Comparison of ENCODE assay signal across 8 cellular contexts in genomic region chr11:10455637-10456487, GRCh38. TPM values are rescaled to one million over a fixed set of nuclear protein-coding genes. Genes with fewer than 3 reads are reported as not detected.
DNase-seq lines count a peak whose midpoint lies in the region; TF ChIP-seq lines count a peak whose summit lies in the region.

No MANE protein-coding gene starts in this region.

- H3K14ac ChIP-seq in H9 (ENCODE audit: insufficient read depth, low read length) = peak overlapping the region; percentile 67

- no peaks in the 10 kb centered on the region for H4K20me1 ChIP-seq in H9 (ENCODE audit: control insufficient read depth, insufficient read depth, insufficient read length)

- H3K9ac ChIP-seq in H9 (ENCODE audit: extremely low read depth, insufficient read length, low read length) = no peak overlapping the region

- no peak overlapping the region for H2BK20ac ChIP-seq in H9 (ENCODE audit: low read depth, low read length, poor library complexity, severe bottlenecking)

- H3K36me3 ChIP-seq in adrenal gland (replicated peaks in 1 of 2) (no peaks in the 10 kb centered on the region), spleen (no peaks in the 10 kb centered on the region)

- H4K5ac ChIP-seq in H9 (ENCODE audit: insufficient read length, low read depth, low read length) = no peak overlapping the region

- H3K9me3 ChIP-seq in H9 (ENCODE audit: control insufficient read depth, low read depth, low read length) = no peaks in the 10 kb centered on the region
- H3K9me3 ChIP-seq in adrenal gland (replicated peaks in 1 of 3) = no peaks in the 10 kb centered on the region
- no peaks in the 10 kb centered on the region for H3K9me3 ChIP-seq in spleen

- H3K36me3 Mint-ChIP-seq in H9 (ENCODE audit: insufficient read depth in 1 of 3, low read depth in 3 of 3) = no peaks in the 10 kb centered on the region; a peak in 1 of 7 replicates
- no peaks in the 10 kb centered on the region for H3K36me3 Mint-ChIP-seq in immature natural killer cell

- H3K4me3 Mint-ChIP-seq in H9 = peak overlapping the region; percentile 17 to 60; a peak in 4 of 5 replicates
- peak overlapping the region; percentile 76 to 90 (median 86) for H3K4me3 Mint-ChIP-seq in immature natural killer cell

- H3K27ac ChIP-seq in H9 (ENCODE audit: insufficient read length, low read depth, low read length) (no peak overlapping the region), adrenal gland (peak overlapping the region; percentile 73 to 95 (median 90)), spleen (peak overlapping the region; percentile 66 to 90 (median 84))

- H3K4me1 ChIP-seq in H9 (ENCODE audit: insufficient read depth, low read length) (peaks cover 9% of the 10 kb centered on the region; the same call in 1 of the 2 replicates), adrenal gland (replicated peaks in 1 of 2) (peaks cover 25 to 61% of the 10 kb centered on the region in 2 donors), spleen (peaks cover 36 to 99% (median 81%) of the 10 kb centered on the region in 6 donors)

- no peak overlapping the region for H2BK12ac ChIP-seq in H9 (ENCODE audit: insufficient read length, low read depth, low read length)

- peak overlapping the region; percentile 40 for H3K18ac ChIP-seq in H9 (ENCODE audit: insufficient read length, low read depth, low read length)

- H3K27me3 ChIP-seq in H9 (ENCODE audit: insufficient read depth, low read length) = no peaks in the 10 kb centered on the region; the same call in 1 of the 2 replicates
- no peaks in the 10 kb centered on the region for H3K27me3 ChIP-seq in adrenal gland
- H3K27me3 ChIP-seq in spleen (replicated peaks in 1 of 7) = peaks cover 0 to 8% (median 3%) of the 10 kb centered on the region in 7 donors

- H3K4me1 Mint-ChIP-seq in H9 = peaks cover 27 to 38% of the 10 kb centered on the region in 2 experiments
- H3K4me1 Mint-ChIP-seq in immature natural killer cell = peaks cover 55 to 62% of the 10 kb centered on the region in 2 donors

- WGBS in H9 (ENCODE audit: extremely low coverage, insufficient read length, low lambda C conversion rate) = no CpG with 5 or more reads among the region's 18 CpGs
- WGBS in adrenal gland, 4 donors = 5 to 14% (median 9%) methylated on average over 10 to 18 of the region's 18 CpGs
- 3 to 12% (median 7%) methylated on average over 15 to 18 of the region's 18 CpGs for WGBS in spleen, 5 donors

- H3K27ac Mint-ChIP-seq in H9 (peak overlapping the region in 2 of 3 experiments; percentile 44 to 84; a peak in 2 of 7 replicates), immature natural killer cell (peak overlapping the region; percentile 68 to 85 (median 81))

- H3K4ac ChIP-seq in H9 (ENCODE audit: low read depth, low read length) = no peak overlapping the region

- H3K4me3 ChIP-seq in GM12864 (ENCODE audit: low read depth, low read length) (peak overlapping the region; percentile 72), adrenal gland (peak overlapping the region in 2 of 4 donors; percentile 4 to 50), spleen (peak overlapping the region; percentile 34 to 70 (median 44))

- no peak overlapping the region for H2BK120ac ChIP-seq in H9 (ENCODE audit: low read depth, low read length, poor library complexity, severe bottlenecking)

- no peak overlapping the region for H2BK15ac ChIP-seq in H9 (ENCODE audit: low read depth, low read length)

- no peak overlapping the region for H3K23ac ChIP-seq in H9 (ENCODE audit: insufficient read length, low read depth, low read length)

- intact Hi-C loops in adrenal gland (cut with DNase I) (no loop called here), spleen (cut with DNase I; ENCODE audit: low total_unique reads) (no loop called here)

- H2AK5ac ChIP-seq in H9 (ENCODE audit: insufficient read length, low read length) = no peak overlapping the region

- TF ChIP-seq POLR2A in adrenal gland (IDR thresholded peaks at IDR 0.05) (peak in 1 of 2 donors; percentile 81), spleen (IDR thresholded peaks at IDR 0.05) (peak in 1 of 3 donors; percentile 24)

- no peaks in the 10 kb centered on the region for H3K79me2 ChIP-seq in H9 (ENCODE audit: insufficient read depth, low read length)

- H3K79me1 ChIP-seq in H9 (ENCODE audit: insufficient read depth, low read depth, low read length, poor library complexity, severe bottlenecking) = no peaks in the 10 kb centered on the region

- peak overlapping the region; percentile 34 for H3K4me2 ChIP-seq in H9 (ENCODE audit: insufficient read depth, insufficient read length, low read length)

- no peaks in the 10 kb centered on the region for H3K9me3 Mint-ChIP-seq in H9
- H3K9me3 Mint-ChIP-seq in immature natural killer cell = no peaks in the 10 kb centered on the region

- DNase-seq in GM12864 (ENCODE audit: low read depth) = peak; percentile 77
- peak; percentile 66 for DNase-seq in H9
- peak; percentile 85 for DNase-seq in M059J (ENCODE audit: low read depth)
- DNase-seq in T-helper 1 cell = peak; percentile 28 to 89 (median 64)
- peak; percentile 76 to 93 (median 88) for DNase-seq in adrenal gland
- DNase-seq in immature natural killer cell = peak; percentile 35 to 52 (median 36)
- DNase-seq in spleen = peak; percentile 93
- DNase-seq in mesenteric fat pad (ENCODE audit: low spot score) = no peak

- H3K27me3 Mint-ChIP-seq in H9 (ENCODE audit: low read depth) (peaks cover 20% of the 10 kb centered on the region), immature natural killer cell (ENCODE audit: low read depth in 3 of 3) (peaks cover 2 to 19% (median 8%) of the 10 kb centered on the region in 3 donors)

- H2BK5ac ChIP-seq in H9 (ENCODE audit: insufficient read length, low read length) = no peak overlapping the region

- H4K8ac ChIP-seq in H9 (replicated peaks; ENCODE audit: insufficient read length, low read depth, low read length) = no peak overlapping the region

- TF ChIP-seq CTCF in GM12864 (IDR thresholded peaks at IDR 0.05; ENCODE audit: low read depth, low read length, missing control alignments) = no peak
- no peak for TF ChIP-seq CTCF in H9 (conservative IDR thresholded peaks at IDR 0.05)
- no peak for TF ChIP-seq CTCF in adrenal gland (IDR thresholded peaks at IDR 0.05)
- peak in 1 of 11 experiments; percentile 9 for TF ChIP-seq CTCF in spleen (IDR thresholded peaks at IDR 0.05 in 8 of 11, conservative IDR thresholded peaks at IDR 0.05 in 3 of 11)

- peaks cover 4% of the 10 kb centered on the region for H3K23me2 ChIP-seq in H9 (ENCODE audit: insufficient read length, low read depth, low read length, poor library complexity, severe bottlenecking)

- no peak overlapping the region for H3T11ph ChIP-seq in H9 (ENCODE audit: low read length)

- peak overlapping the region; percentile 18 for H2AFZ ChIP-seq in H9 (ENCODE audit: low read length)

- no peak overlapping the region for H4K91ac ChIP-seq in H9 (ENCODE audit: insufficient read length, low read depth, low read length)

- no peak overlapping the region for H3K56ac ChIP-seq in H9 (ENCODE audit: insufficient read length, low read depth, low read length)

RNA-seq across cellular contexts. Expression of gene AMPD3, which starts 0.8 kb away (rescaled TPM):
- total RNA-seq in H9 (2021) = 4.6 and 5.9 TPM in 2 replicates
- 11.8 and 17.2 TPM in 2 replicates for total RNA-seq in M059J (2014; rRNA removed; shearing (Covaris generic))
- 10 to 100 TPM; 16.9 to 64.1 (median 45.7) TPM for total RNA-seq in adrenal gland
- 10 to 100 TPM; 16.5 to 26.0 (median 18.7) TPM for polyA plus RNA-seq in adrenal gland
- 1 to 10 TPM; 2.5 to 4.9 (median 4.0) TPM for polyA plus RNA-seq in immature natural killer cell
- 10 to 100 TPM; 19.1 to 54.7 (median 26.5) TPM for total RNA-seq in spleen
- 10 to 100 TPM in 2 of 3 donors, 1 to 10 TPM in 1; 9.3 to 16.1 (median 12.9) TPM for polyA plus RNA-seq in spleen
- 27.2 TPM for total RNA-seq in mesenteric fat pad
